In genomic region chrX:39307488-39307887, GRCh38 we compare ENCODE assay signal across 14 cellular contexts.
"Had no signal": no experiment of that assay in that cellular context is flagged by ENCODE, and none has a peak within 500 bp of the region (broad histone marks: within the 10 kb centered on the region; RNA-seq: fewer than 3 reads in every experiment).

No MANE protein-coding gene starts in this region.

- H3K4me3 ChIP-seq: breast epithelium, gastrocnemius medialis, heart right ventricle, left lung, pancreas, transverse colon had no signal

- H3K4me3 Mint-ChIP-seq: activated naive CD8-positive, alpha-beta T cell treated with anti-CD3 and anti-CD28 coated beads, Interleukin-2, amount 10 ng/mL, durations not matched to agents 7 days and 5 days had no signal

- H3K27ac Mint-ChIP-seq: activated naive CD8-positive, alpha-beta T cell treated with anti-CD3 and anti-CD28 coated beads, Interleukin-2, amount 10 ng/mL, durations not matched to agents 7 days and 5 days had no signal

- H3K9me3 ChIP-seq: gastrocnemius medialis, pancreas, transverse colon had no signal

- ATAC-seq: gastrocnemius medialis, heart right ventricle, left lung, pancreas had no signal

- H3K27me3 ChIP-seq: gastrocnemius medialis, left lung, pancreas, transverse colon had no signal

- H3K27me3 Mint-ChIP-seq: activated naive CD8-positive, alpha-beta T cell treated with anti-CD3 and anti-CD28 coated beads, Interleukin-2, amount 10 ng/mL, durations not matched to agents 7 days and 5 days had no signal

- H3K36me3 ChIP-seq: breast epithelium, gastrocnemius medialis, heart right ventricle, left lung, pancreas, transverse colon had no signal

- H3K9me3 Mint-ChIP-seq: activated naive CD8-positive, alpha-beta T cell treated with anti-CD3 and anti-CD28 coated beads, Interleukin-2, amount 10 ng/mL, durations not matched to agents 7 days and 5 days had no signal

- H3K4me1 ChIP-seq: breast epithelium, gastrocnemius medialis, left lung, pancreas, transverse colon had no signal

- DNase-seq: activated CD4-positive, CD25-positive, alpha-beta regulatory T cell treated with anti-CD3 and anti-CD28 coated beads, Interleukin-2, amount 50 U/mL, for 72 hours; activated naive CD8-positive, alpha-beta T cell treated with anti-CD3 and anti-CD28 coated beads, Interleukin-2, amount 10 ng/mL, durations not matched to agents 7 days and 5 days; aorta; gastrocnemius medialis; heart right ventricle; islet precursor cell; left lung; pancreas; retina; SIG-M5; stimulated activated CD4-positive, alpha-beta T cell treated with anti-CD3 and anti-CD28 coated beads, Interleukin-4, amount 100 ng/mL, for 4 hours; substantia nigra; transverse colon had no signal

- H3K27ac ChIP-seq: breast epithelium, gastrocnemius medialis, left lung, pancreas, transverse colon had no signal
